1 cellular context compared by ENCODE assay signal in the genomic region with DNA sequence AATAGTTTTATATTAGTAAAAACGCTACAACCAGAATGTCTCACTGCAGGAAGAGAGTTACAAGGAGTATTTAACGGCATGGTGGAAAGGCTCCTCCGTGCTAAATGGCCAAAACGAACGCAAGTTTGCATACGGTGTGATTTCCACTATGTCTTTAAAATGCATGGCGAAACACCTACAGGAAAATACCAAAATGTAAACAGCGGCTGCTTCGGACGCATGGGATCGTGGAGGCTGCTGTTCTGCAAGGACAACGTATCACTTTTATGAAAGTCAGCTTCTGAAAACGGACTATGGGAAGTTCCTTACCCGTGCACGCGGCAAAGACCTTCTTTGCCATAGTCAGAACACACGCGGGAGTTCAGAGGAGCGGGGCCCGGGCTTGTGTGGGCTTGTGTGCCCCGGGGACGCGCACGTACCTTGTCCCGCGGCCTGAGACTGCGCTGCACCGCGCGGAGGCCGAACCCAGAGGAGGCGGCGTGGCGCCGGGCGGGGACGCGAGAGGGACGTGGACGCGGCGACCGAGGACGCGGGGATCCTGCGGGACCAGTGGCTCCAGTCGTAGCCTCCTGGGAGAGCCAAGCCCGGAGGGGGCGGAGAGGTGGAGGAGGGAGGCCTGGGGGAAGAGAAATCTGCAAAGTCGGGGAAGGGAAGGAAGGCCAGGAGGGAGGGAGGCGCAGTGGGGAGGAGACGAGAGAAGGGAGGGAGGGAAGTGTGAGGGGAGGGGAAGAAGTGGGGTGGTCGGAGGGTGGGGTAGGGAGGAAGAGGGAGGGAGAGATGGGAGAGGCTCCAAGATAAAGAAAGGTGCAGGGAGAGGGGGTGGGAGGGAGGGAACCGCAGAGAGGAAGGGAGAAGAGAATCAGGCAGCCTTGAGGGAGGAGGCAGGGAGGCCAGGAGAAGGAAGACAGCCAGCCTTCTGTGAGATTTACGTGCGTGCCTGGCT.
TF ChIP-seq lines count a peak whose summit lies in the region.

TSS of gene CMBL (minus strand) at position 697 of the 943 bp plus-strand sequence. CDS start 17,140 bp downstream, outside the sequence.

TF ChIP-seq in HepG2, 621 proteins besides CTCF, POLR2A, EP300 and RAD21 (continued from another document and continues in another):
- TF ChIP-seq ZKSCAN1 (IDR thresholded peaks at IDR 0.05; ENCODE audit: low read length) (no peak), NFIB (CRISPR knock-in tag; IDR thresholded peaks at IDR 0.05; ENCODE audit: borderline replicate concordance) (no peak), JARID2 (CRISPR knock-in tag; IDR thresholded peaks at IDR 0.05; ENCODE audit: insufficient replicate concordance) (no peak), ZNF678 (CRISPR knock-in tag; IDR thresholded peaks at IDR 0.05) (no peak), ZBTB20 (CRISPR knock-in tag; IDR thresholded peaks at IDR 0.05; ENCODE audit: borderline replicate concordance, low read depth) (no peak), ZNF644 (CRISPR knock-in tag; IDR thresholded peaks at IDR 0.05; ENCODE audit: low read depth) (no peak), ZNF10 (CRISPR knock-in tag; IDR thresholded peaks at IDR 0.05; ENCODE audit: borderline replicate concordance, low read depth) (no peak), RFXAP (CRISPR knock-in tag; IDR thresholded peaks at IDR 0.05; ENCODE audit: borderline replicate concordance) (peak; percentile 54; the same call in 1 of the 2 replicates), NR2F1 (CRISPR knock-in tag; IDR thresholded peaks at IDR 0.05) (no peak), PPARG (CRISPR knock-in tag; conservative IDR thresholded peaks at IDR 0.05) (no peak), NR3C1 (CRISPR knock-in tag; IDR thresholded peaks at IDR 0.05) (no peak), GPN1 (CRISPR knock-in tag; IDR thresholded peaks at IDR 0.05; ENCODE audit: borderline replicate concordance) (no peak), CBX5 (CRISPR knock-in tag; IDR thresholded peaks at IDR 0.05; ENCODE audit: borderline replicate concordance) (no peak), ZFP41 (CRISPR knock-in tag; IDR thresholded peaks at IDR 0.05; ENCODE audit: borderline replicate concordance) (no peak), ZUFSP (CRISPR knock-in tag; IDR thresholded peaks at IDR 0.05; ENCODE audit: borderline replicate concordance) (no peak), FOXO1 (CRISPR knock-in tag; IDR thresholded peaks at IDR 0.05) (no peak), TAF1 (CRISPR knock-in tag; IDR thresholded peaks at IDR 0.05) (peak; percentile 76), ZFP37 (CRISPR knock-in tag; IDR thresholded peaks at IDR 0.05; ENCODE audit: borderline replicate concordance) (no peak), ZNF558 (CRISPR knock-in tag; IDR thresholded peaks at IDR 0.05; ENCODE audit: borderline replicate concordance) (peak; percentile 47; the same call in 1 of the 2 replicates), DR1 (CRISPR knock-in tag; IDR thresholded peaks at IDR 0.05) (peak; percentile 25; the same call in 1 of the 2 replicates), ZNF850 (CRISPR knock-in tag; conservative IDR thresholded peaks at IDR 0.05) (no peak), ELF4 (CRISPR knock-in tag; IDR thresholded peaks at IDR 0.05; ENCODE audit: borderline replicate concordance) (no peak), DNMT3B (CRISPR knock-in tag; conservative IDR thresholded peaks at IDR 0.05) (no peak), LBX2 (CRISPR knock-in tag; IDR thresholded peaks at IDR 0.05; ENCODE audit: borderline replicate concordance) (no peak; the same call in 1 of the 2 replicates), ZFP36L2 (CRISPR knock-in tag; IDR thresholded peaks at IDR 0.05) (no peak), ZSCAN30 (CRISPR knock-in tag; IDR thresholded peaks at IDR 0.05) (no peak), ZNF777 (CRISPR knock-in tag; IDR thresholded peaks at IDR 0.05) (no peak), ZNF335 (CRISPR knock-in tag; IDR thresholded peaks at IDR 0.05) (no peak), NCOR1 (IDR thresholded peaks at IDR 0.05; ENCODE audit: borderline replicate concordance, low read length) (no peak)
- TF ChIP-seq, protein P1, sequence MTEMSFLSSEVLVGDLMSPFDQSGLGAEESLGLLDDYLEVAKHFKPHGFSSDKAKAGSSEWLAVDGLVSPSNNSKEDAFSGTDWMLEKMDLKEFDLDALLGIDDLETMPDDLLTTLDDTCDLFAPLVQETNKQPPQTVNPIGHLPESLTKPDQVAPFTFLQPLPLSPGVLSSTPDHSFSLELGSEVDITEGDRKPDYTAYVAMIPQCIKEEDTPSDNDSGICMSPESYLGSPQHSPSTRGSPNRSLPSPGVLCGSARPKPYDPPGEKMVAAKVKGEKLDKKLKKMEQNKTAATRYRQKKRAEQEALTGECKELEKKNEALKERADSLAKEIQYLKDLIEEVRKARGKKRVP (CRISPR knock-in tag; IDR thresholded peaks at IDR 0.05) = 0 out of 4 replicates have a peak, but pooled peaks of 1 of the 2 experiments have one; percentile 13
- TF ChIP-seq, protein P2, sequence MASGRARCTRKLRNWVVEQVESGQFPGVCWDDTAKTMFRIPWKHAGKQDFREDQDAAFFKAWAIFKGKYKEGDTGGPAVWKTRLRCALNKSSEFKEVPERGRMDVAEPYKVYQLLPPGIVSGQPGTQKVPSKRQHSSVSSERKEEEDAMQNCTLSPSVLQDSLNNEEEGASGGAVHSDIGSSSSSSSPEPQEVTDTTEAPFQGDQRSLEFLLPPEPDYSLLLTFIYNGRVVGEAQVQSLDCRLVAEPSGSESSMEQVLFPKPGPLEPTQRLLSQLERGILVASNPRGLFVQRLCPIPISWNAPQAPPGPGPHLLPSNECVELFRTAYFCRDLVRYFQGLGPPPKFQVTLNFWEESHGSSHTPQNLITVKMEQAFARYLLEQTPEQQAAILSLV (CRISPR knock-in tag; IDR thresholded peaks at IDR 0.05; ENCODE audit: borderline replicate concordance) = no peak
- TF ChIP-seq, protein P3, sequence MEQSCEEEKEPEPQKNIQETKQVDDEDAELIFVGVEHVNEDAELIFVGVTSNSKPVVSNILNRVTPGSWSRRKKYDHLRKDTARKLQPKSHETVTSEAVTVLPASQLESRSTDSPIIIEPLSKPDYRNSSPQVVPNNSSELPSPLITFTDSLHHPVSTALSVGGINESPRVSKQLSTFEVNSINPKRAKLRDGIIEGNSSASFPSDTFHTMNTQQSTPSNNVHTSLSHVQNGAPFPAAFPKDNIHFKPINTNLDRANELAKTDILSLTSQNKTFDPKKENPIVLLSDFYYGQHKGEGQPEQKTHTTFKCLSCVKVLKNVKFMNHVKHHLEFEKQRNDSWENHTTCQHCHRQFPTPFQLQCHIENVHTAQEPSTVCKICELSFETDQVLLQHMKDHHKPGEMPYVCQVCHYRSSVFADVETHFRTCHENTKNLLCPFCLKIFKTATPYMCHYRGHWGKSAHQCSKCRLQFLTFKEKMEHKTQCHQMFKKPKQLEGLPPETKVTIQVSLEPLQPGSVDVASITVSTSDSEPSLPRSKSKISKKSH (CRISPR knock-in tag; IDR thresholded peaks at IDR 0.05; ENCODE audit: borderline replicate concordance) = no peak
- TF ChIP-seq, protein P4, sequence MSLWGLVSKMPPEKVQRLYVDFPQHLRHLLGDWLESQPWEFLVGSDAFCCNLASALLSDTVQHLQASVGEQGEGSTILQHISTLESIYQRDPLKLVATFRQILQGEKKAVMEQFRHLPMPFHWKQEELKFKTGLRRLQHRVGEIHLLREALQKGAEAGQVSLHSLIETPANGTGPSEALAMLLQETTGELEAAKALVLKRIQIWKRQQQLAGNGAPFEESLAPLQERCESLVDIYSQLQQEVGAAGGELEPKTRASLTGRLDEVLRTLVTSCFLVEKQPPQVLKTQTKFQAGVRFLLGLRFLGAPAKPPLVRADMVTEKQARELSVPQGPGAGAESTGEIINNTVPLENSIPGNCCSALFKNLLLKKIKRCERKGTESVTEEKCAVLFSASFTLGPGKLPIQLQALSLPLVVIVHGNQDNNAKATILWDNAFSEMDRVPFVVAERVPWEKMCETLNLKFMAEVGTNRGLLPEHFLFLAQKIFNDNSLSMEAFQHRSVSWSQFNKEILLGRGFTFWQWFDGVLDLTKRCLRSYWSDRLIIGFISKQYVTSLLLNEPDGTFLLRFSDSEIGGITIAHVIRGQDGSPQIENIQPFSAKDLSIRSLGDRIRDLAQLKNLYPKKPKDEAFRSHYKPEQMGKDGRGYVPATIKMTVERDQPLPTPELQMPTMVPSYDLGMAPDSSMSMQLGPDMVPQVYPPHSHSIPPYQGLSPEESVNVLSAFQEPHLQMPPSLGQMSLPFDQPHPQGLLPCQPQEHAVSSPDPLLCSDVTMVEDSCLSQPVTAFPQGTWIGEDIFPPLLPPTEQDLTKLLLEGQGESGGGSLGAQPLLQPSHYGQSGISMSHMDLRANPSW (CRISPR knock-in tag; IDR thresholded peaks at IDR 0.05; ENCODE audit: borderline replicate concordance) = no peak
- TF ChIP-seq, protein P5, sequence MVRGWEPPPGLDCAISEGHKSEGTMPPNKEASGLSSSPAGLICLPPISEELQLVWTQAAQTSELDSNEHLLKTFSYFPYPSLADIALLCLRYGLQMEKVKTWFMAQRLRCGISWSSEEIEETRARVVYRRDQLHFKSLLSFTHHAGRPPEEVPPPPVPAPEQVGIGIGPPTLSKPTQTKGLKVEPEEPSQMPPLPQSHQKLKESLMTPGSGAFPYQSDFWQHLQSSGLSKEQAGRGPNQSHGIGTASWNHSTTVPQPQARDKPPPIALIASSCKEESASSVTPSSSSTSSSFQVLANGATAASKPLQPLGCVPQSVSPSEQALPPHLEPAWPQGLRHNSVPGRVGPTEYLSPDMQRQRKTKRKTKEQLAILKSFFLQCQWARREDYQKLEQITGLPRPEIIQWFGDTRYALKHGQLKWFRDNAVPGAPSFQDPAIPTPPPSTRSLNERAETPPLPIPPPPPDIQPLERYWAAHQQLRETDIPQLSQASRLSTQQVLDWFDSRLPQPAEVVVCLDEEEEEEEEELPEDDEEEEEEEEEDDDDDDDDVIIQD (CRISPR knock-in tag; IDR thresholded peaks at IDR 0.05; ENCODE audit: low read depth) = no peak
- TF ChIP-seq, protein P6, sequence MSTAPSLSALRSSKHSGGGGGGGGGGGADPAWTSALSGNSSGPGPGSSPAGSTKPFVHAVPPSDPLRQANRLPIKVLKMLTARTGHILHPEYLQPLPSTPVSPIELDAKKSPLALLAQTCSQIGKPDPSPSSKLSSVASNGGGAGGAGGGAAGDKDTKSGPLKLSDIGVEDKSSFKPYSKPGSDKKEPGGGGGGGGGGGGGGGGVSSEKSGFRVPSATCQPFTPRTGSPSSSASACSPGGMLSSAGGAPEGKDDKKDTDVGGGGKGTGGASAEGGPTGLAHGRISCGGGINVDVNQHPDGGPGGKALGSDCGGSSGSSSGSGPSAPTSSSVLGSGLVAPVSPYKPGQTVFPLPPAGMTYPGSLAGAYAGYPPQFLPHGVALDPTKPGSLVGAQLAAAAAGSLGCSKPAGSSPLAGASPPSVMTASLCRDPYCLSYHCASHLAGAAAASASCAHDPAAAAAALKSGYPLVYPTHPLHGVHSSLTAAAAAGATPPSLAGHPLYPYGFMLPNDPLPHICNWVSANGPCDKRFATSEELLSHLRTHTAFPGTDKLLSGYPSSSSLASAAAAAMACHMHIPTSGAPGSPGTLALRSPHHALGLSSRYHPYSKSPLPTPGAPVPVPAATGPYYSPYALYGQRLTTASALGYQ (CRISPR knock-in tag; IDR thresholded peaks at IDR 0.05) = no peak
- TF ChIP-seq, protein P7, sequence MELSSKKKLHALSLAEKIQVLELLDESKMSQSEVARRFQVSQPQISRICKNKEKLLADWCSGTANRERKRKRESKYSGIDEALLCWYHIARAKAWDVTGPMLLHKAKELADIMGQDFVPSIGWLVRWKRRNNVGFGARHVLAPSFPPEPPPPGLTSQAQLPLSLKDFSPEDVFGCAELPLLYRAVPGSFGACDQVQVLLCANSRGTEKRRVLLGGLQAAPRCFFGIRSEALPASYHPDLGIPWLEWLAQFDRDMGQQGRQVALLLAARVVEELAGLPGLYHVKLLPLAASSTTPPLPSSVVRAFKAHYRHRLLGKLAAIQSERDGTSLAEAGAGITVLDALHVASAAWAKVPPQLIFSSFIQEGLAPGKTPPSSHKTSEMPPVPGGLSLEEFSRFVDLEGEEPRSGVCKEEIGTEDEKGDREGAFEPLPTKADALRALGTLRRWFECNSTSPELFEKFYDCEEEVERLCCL (CRISPR knock-in tag; IDR thresholded peaks at IDR 0.05; ENCODE audit: borderline replicate concordance) = no peak
- TF ChIP-seq, protein P8, sequence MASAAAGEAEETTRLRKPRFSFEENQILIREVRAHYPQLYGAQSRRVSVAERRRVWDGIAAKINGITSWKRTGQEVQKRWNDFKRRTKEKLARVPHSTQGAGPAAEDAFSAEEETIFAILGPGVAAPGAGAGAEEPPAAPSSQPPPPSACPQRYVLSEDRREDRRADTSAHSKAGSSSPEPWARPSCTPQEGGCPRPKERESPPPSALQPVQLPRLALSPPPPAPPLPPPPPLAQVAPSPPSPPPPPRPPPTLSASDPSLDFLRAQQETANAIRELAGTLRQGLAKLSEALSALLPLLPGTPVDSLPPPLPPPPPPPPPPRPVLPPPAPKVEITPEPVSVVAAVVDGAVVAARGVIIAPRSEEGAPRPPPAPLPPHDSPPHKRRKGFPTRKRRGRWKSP (CRISPR knock-in tag; IDR thresholded peaks at IDR 0.05) = peak; percentile 39; the same call in 1 of the 2 replicates
- TF ChIP-seq, protein P9, sequence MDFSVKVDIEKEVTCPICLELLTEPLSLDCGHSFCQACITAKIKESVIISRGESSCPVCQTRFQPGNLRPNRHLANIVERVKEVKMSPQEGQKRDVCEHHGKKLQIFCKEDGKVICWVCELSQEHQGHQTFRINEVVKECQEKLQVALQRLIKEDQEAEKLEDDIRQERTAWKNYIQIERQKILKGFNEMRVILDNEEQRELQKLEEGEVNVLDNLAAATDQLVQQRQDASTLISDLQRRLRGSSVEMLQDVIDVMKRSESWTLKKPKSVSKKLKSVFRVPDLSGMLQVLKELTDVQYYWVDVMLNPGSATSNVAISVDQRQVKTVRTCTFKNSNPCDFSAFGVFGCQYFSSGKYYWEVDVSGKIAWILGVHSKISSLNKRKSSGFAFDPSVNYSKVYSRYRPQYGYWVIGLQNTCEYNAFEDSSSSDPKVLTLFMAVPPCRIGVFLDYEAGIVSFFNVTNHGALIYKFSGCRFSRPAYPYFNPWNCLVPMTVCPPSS (IDR thresholded peaks at IDR 0.05) = no peak
- TF ChIP-seq, protein P10, sequence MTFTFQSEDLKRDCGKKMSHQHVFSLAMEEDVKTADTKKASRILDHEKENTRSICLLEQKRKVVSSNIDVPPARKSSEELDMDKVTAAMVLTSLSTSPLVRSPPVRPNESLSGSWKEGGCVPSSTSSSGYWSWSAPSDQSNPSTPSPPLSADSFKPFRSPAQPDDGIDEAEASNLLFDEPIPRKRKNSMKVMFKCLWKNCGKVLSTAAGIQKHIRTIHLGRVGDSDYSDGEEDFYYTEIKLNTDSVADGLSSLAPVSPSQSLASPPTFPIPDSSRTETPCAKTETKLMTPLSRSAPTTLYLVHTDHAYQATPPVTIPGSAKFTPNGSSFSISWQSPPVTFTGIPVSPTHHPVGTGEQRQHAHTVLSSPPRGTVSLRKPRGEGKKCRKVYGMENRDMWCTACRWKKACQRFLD (CRISPR knock-in tag; IDR thresholded peaks at IDR 0.05; ENCODE audit: borderline replicate concordance) = no peak
